Comparison of ENCODE assay signal across 1 cellular context in genomic region chr18:75216926-75217303, GRCh38.
TF ChIP-seq lines count a peak whose summit lies in the region.

No MANE protein-coding gene starts in this region.

TF ChIP-seq in liver, 16 proteins besides CTCF, POLR2A, EP300 and RAD21 (continued from another document):
- TF ChIP-seq REST (IDR thresholded peaks at IDR 0.05) (no peak), SP1 (IDR thresholded peaks at IDR 0.05) (peak; percentile 12)
